In genomic region chr3:14631101-14631497, GRCh38 we compare ENCODE assay signal across 23 cellular contexts. TPM values are rescaled to one million over a fixed set of nuclear protein-coding genes. Genes with fewer than 3 reads are reported as not detected.
"Had no signal": no experiment of that assay in that cellular context is flagged by ENCODE, and none has a peak within 500 bp of the region (broad histone marks: within the 10 kb centered on the region; RNA-seq: fewer than 3 reads in every experiment).

No MANE protein-coding gene starts in this region.

- H3K9me3 ChIP-seq: MG63, SJSA1 had no signal

- H3K27me3 ChIP-seq: MG63, SJSA1 had no signal

- DNase-seq: Karpas-422, KG1, MG63, NCI-H1092, NCI-H1105 treated with DMSO at 0.1 percent for 48 hours, NCI-H1436, NCI-H187, NCI-H2029, NCI-H2081 treated with DMSO at 0.1 percent for 48 hours, NCI-H2171, NCI-H226, NCI-H446, NCI-H510A, NCI-H524 treated with DMSO at 0.1 percent for 48 hours, NCI-H774, Right ventricle myocardium superior, RPMI8226, SIG-M5 had no signal

- H3K36me3 ChIP-seq: MG63, SJSA1 had no signal

- H3K27ac ChIP-seq: HL-60, SJSA1, SK-N-MC had no signal

- H3K4me3 ChIP-seq: MG63, SJSA1, SK-N-MC had no signal

- FAIRE-seq: HTR-8/SVneo, RCC 7860 had no signal

RNA-seq across cellular contexts. Expression of gene C3orf20, which starts 43.8 kb away (rescaled TPM):
- total RNA-seq: Right ventricle myocardium superior, SJSA1 had no signal
